In genomic region chr12:50121636-50122035, GRCh38 we compare ENCODE assay signal across 21 cellular contexts. TPM values are rescaled to one million over a fixed set of nuclear protein-coding genes. Genes with fewer than 3 reads are reported as not detected.
"Had no signal": no experiment of that assay in that cellular context is flagged by ENCODE, and none has a peak within 500 bp of the region (broad histone marks: within the 10 kb centered on the region; RNA-seq: fewer than 3 reads in every experiment).

No MANE protein-coding gene starts in this region.

- ATAC-seq: natural killer cell treated with Interleukin-12 subunit alpha and Interleukin-12 subunit beta and Interleukin-15 and Interleukin-18, amount 100 ng/mL, for 72 hours; sciatic nerve; SK-N-SH treated with all-trans-retinoic acid at 6 μM for 48 hours; stimulated activated naive B cell treated with anti-CD40 and anti-IgM and Interleukin-4, amounts not matched to agents 10 μg/mL and 1 μg/mL and 100 μg/mL, for 72 hours; T-cell had no signal

- H3K27me3 Mint-ChIP-seq: activated CD4-positive, alpha-beta T cell treated with anti-CD3 and anti-CD28 coated beads, Interleukin-2, amount 10 ng/mL, durations not matched to agents 24 days and 14 days; activated naive CD4-positive, alpha-beta T cell treated with anti-CD3 and anti-CD28 coated beads, Interleukin-2, amount 10 ng/mL, durations not matched to agents 7 days and 5 days; natural killer cell treated with Interleukin-12 subunit alpha and Interleukin-12 subunit beta and Interleukin-15 and Interleukin-18, amount 100 ng/mL, for 72 hours; stimulated activated naive B cell treated with anti-CD40 and anti-IgM and Interleukin-4, amounts not matched to agents 10 μg/mL and 1 μg/mL and 100 μg/mL, for 72 hours; T-cell had no signal

- H3K36me3 ChIP-seq: cardiac muscle cell had no signal

- H3K4me3 ChIP-seq: adrenal gland, cardiac muscle cell, esophagus squamous epithelium, spleen, tibial artery, vagina had no signal

- H3K9me3 ChIP-seq: adrenal gland, esophagus squamous epithelium, spleen, tibial artery, vagina had no signal

- H3K27ac Mint-ChIP-seq: activated CD4-positive, alpha-beta T cell treated with anti-CD3 and anti-CD28 coated beads, Interleukin-2, amount 10 ng/mL, durations not matched to agents 24 days and 14 days; activated naive CD4-positive, alpha-beta T cell treated with anti-CD3 and anti-CD28 coated beads, Interleukin-2, amount 10 ng/mL, durations not matched to agents 7 days and 5 days; stimulated activated naive B cell treated with anti-CD40 and anti-IgM and Interleukin-4, amounts not matched to agents 10 μg/mL and 1 μg/mL and 100 μg/mL, for 72 hours had no signal

- H3K9me3 Mint-ChIP-seq: activated CD4-positive, alpha-beta T cell treated with anti-CD3 and anti-CD28 coated beads, Interleukin-2, amount 10 ng/mL, durations not matched to agents 24 days and 14 days; activated naive CD4-positive, alpha-beta T cell treated with anti-CD3 and anti-CD28 coated beads, Interleukin-2, amount 10 ng/mL, durations not matched to agents 7 days and 5 days; natural killer cell treated with Interleukin-12 subunit alpha and Interleukin-12 subunit beta and Interleukin-15 and Interleukin-18, amount 100 ng/mL, for 72 hours; stimulated activated naive B cell treated with anti-CD40 and anti-IgM and Interleukin-4, amounts not matched to agents 10 μg/mL and 1 μg/mL and 100 μg/mL, for 72 hours; T-cell had no signal

- H3K27ac ChIP-seq: adrenal gland, esophagus squamous epithelium, spleen, tibial artery, vagina had no signal

- DNase-seq: activated CD4-positive, alpha-beta T cell treated with anti-CD3 and anti-CD28 coated beads, Interleukin-2, amount 10 ng/mL, durations not matched to agents 24 days and 14 days; activated CD4-positive, CD25-positive, alpha-beta regulatory T cell; activated naive CD4-positive, alpha-beta T cell treated with anti-CD3 and anti-CD28 coated beads, Interleukin-2, amount 10 ng/mL, durations not matched to agents 7 days and 5 days; dermis blood vessel endothelial cell; effector memory CD4-positive, alpha-beta T cell; esophagus squamous epithelium; mesenchymal stem cell; spleen; stimulated activated CD4-positive, alpha-beta T cell treated with anti-CD3 and anti-CD28 coated beads, Interleukin-4, amount 100 ng/mL, for 4 hours; stimulated activated naive B cell treated with anti-CD40 and anti-IgM and Interleukin-4, amounts not matched to agents 10 μg/mL and 1 μg/mL and 100 μg/mL, for 72 hours; substantia nigra; T-cell; T-helper 9 cell; tibial artery had no signal

- H3K27me3 ChIP-seq: adrenal gland, cardiac muscle cell, esophagus squamous epithelium, spleen, tibial artery, vagina had no signal

- H3K4me3 Mint-ChIP-seq: activated CD4-positive, alpha-beta T cell treated with anti-CD3 and anti-CD28 coated beads, Interleukin-2, amount 10 ng/mL, durations not matched to agents 24 days and 14 days; activated naive CD4-positive, alpha-beta T cell treated with anti-CD3 and anti-CD28 coated beads, Interleukin-2, amount 10 ng/mL, durations not matched to agents 7 days and 5 days; natural killer cell treated with Interleukin-12 subunit alpha and Interleukin-12 subunit beta and Interleukin-15 and Interleukin-18, amount 100 ng/mL, for 72 hours; stimulated activated naive B cell treated with anti-CD40 and anti-IgM and Interleukin-4, amounts not matched to agents 10 μg/mL and 1 μg/mL and 100 μg/mL, for 72 hours; T-cell had no signal

RNA-seq across cellular contexts. Expression of gene GPD1, which starts 17.8 kb away (rescaled TPM):
- total RNA-seq: chondrocyte, dermis blood vessel endothelial cell had no signal
